1 cellular context compared by ENCODE assay signal in the genomic region with DNA sequence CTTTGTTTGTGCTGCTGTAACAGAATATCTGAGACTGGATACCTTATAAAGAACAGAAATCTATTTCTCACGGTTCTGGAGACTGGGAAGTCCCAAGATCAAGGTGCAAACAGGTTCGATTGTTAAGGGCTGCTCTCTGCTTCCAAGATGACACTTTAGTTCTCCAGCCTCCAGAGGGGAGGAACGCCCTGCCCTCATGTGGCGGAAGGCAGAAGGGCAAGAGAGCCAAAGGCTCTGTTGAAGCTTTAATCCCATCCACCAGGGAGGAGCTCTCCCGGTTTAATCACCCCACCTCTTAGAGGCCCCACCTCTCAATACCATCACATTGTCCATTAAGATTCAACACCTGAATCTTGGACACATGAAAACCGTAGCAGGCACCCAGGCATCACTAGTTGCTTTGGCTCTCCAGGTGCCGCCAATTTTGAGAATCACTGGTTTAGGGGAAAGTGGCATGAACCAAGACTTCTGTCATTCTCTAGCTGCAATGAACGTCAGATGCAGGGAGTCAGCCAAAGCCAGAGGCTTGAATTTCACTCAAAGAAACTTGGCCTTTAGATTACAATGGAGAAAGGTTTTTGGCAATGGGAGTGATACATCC.
TF ChIP-seq lines count a peak whose summit lies in the region.

No MANE protein-coding gene starts in this region.

TF ChIP-seq in GM23338, 12 proteins besides CTCF, POLR2A, EP300 and RAD21 (continued from another document):
- TF ChIP-seq REST (IDR thresholded peaks at IDR 0.05; ENCODE audit: unreplicated experiment) (no peak), NANOG (IDR thresholded peaks at IDR 0.05; ENCODE audit: borderline replicate concordance) (no peak), JUNB (IDR thresholded peaks at IDR 0.05; ENCODE audit: unreplicated experiment) (no peak), ZNF114 (CRISPR knock-in tag; IDR thresholded peaks at IDR 0.05) (no peak), CREB1 (CRISPR knock-in tag; IDR thresholded peaks at IDR 0.05; ENCODE audit: low read depth) (no peak), ZNF331 (CRISPR knock-in tag; IDR thresholded peaks at IDR 0.05; ENCODE audit: low read depth) (no peak), EZH2phosphoT487 (IDR thresholded peaks at IDR 0.05; ENCODE audit: unreplicated experiment) (no peak), POLR2AphosphoS5 (IDR thresholded peaks at IDR 0.05; ENCODE audit: low read depth) (no peak)
- TF ChIP-seq, protein P1, sequence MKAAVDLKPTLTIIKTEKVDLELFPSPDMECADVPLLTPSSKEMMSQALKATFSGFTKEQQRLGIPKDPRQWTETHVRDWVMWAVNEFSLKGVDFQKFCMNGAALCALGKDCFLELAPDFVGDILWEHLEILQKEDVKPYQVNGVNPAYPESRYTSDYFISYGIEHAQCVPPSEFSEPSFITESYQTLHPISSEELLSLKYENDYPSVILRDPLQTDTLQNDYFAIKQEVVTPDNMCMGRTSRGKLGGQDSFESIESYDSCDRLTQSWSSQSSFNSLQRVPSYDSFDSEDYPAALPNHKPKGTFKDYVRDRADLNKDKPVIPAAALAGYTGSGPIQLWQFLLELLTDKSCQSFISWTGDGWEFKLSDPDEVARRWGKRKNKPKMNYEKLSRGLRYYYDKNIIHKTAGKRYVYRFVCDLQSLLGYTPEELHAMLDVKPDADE (IDR thresholded peaks at IDR 0.05), result no peak
